2 cellular contexts compared by ENCODE assay signal in genomic region chr6:161847628-161848027, GRCh38.
TF ChIP-seq lines count a peak whose summit lies in the region.

No MANE protein-coding gene starts in this region.

TF ChIP-seq in HepG2, 621 proteins besides CTCF, POLR2A, EP300 and RAD21 (continued from another document):
- TF ChIP-seq ZNF276 (CRISPR knock-in tag; IDR thresholded peaks at IDR 0.05; ENCODE audit: low read depth) (no peak), ZNF367 (CRISPR knock-in tag; IDR thresholded peaks at IDR 0.05; ENCODE audit: borderline replicate concordance) (no peak)

TF ChIP-seq in GM23338, 12 proteins besides CTCF, POLR2A, EP300 and RAD21 (continued from another document):
- TF ChIP-seq REST (IDR thresholded peaks at IDR 0.05; ENCODE audit: unreplicated experiment) (no peak), STAT1 (IDR thresholded peaks at IDR 0.05; ENCODE audit: unreplicated experiment) (no peak), ZNF462 (CRISPR knock-in tag; IDR thresholded peaks at IDR 0.05) (no peak)
TF ChIP-seq in GM23338: peak in this region for 0.
